In genomic region chr11:73312806-73313403, GRCh38 we compare ENCODE assay signal across 9 cellular contexts. TPM values are rescaled to one million over a fixed set of nuclear protein-coding genes. Genes with fewer than 3 reads are reported as not detected.
A peak's percentile ranks its signal among the peaks of the same experiment; 100 is the strongest.
DNase-seq lines count a peak whose midpoint lies in the region; ATAC-seq and TF ChIP-seq lines count a peak whose summit lies in the region.
"Had no signal": no experiment of that assay in that cellular context is flagged by ENCODE, and none has a peak within 500 bp of the region (broad histone marks: within the 10 kb centered on the region; RNA-seq: fewer than 3 reads in every experiment).

No MANE protein-coding gene starts in this region.

- DNase-seq in HFFc6 (peak; percentile 42), cardiac fibroblast (ENCODE audit: low read depth in 2 of 2) (no peak), lung (ENCODE audit: low spot score) (no peak), GM13977 (ENCODE audit: low spot score) (no peak), GM10266 (ENCODE audit: extremely low spot score) (no peak), NCI-H345 (lab: John Stamatoyannopoulos, UW) (no peak)

- H3K27ac ChIP-seq in lung (ENCODE audit: low read depth in 1 of 2, low read length in 1 of 2), result peak overlapping the region; percentile 62 to 81
- H3K27ac ChIP-seq in subcutaneous abdominal adipose tissue (ENCODE audit: low read depth, low read length), result peak overlapping the region; percentile 72
- H3K27ac ChIP-seq: epithelial cell of prostate had no signal

- H3K36me3 ChIP-seq in lung (ENCODE audit: control insufficient read depth in 2 of 2, insufficient read depth in 2 of 2, low read length in 2 of 2) (no peaks in the 10 kb centered on the region), subcutaneous abdominal adipose tissue (ENCODE audit: control insufficient read depth in 5 of 5, insufficient read depth in 5 of 5, low read length in 5 of 5) (peaks cover 0 to 3% (median 0%) of the 10 kb centered on the region in 5 donors)

- no peaks in the 10 kb centered on the region for H3K9me3 Mint-ChIP-seq in HFFc6

- H3K27me3 ChIP-seq in lung (ENCODE audit: control insufficient read depth, insufficient read depth) (no peaks in the 10 kb centered on the region), subcutaneous abdominal adipose tissue (ENCODE audit: control insufficient read depth in 5 of 5, insufficient read depth in 4 of 5, low read length in 5 of 5) (no peaks in the 10 kb centered on the region)

- peaks cover 7% of the 10 kb centered on the region for H3K27me3 Mint-ChIP-seq in HFFc6 (ENCODE audit: insufficient read depth)

- peaks cover 76% of the 10 kb centered on the region for H3K4me1 Mint-ChIP-seq in HFFc6 (ENCODE audit: low read depth)

- H3K4me1 ChIP-seq in lung (ENCODE audit: control insufficient read depth in 2 of 2, insufficient read depth in 2 of 2, low read length in 2 of 2), result peaks cover 20 to 48% of the 10 kb centered on the region in 2 donors
- H3K4me1 ChIP-seq in subcutaneous abdominal adipose tissue (ENCODE audit: control insufficient read depth in 5 of 5, insufficient read depth in 5 of 5, low read length in 5 of 5), result peaks cover 18 to 99% (median 92%) of the 10 kb centered on the region in 5 donors

- 54 to 63% methylated on average over 7 of the region's 7 CpGs for whole genome bisulfite sequencing in lung, 2 donors

- ATAC-seq in lung (ENCODE audit: insufficient read depth, low FRiP score) (no peak), HG02623 (IDR thresholded peaks at IDR 0.05; ENCODE audit: unreplicated experiment) (no peak)

- TF ChIP-seq CTCF in HFFc6 (IDR thresholded peaks at IDR 0.05) (no peak), cardiac fibroblast (IDR thresholded peaks at IDR 0.05; ENCODE audit: low read depth, low read length) (no peak), lung (IDR thresholded peaks at IDR 0.05; ENCODE audit: control extremely low read depth, extremely low read depth) (no peak), GM13977 (IDR thresholded peaks at IDR 0.05; ENCODE audit: extremely low read depth, insufficient read depth, missing control alignments) (no peak), GM10266 (IDR thresholded peaks at IDR 0.05; ENCODE audit: control insufficient read depth, insufficient read depth, low read depth, missing control alignments) (no peak)

- H3K4me3 ChIP-seq in cardiac fibroblast (replicated peaks in 1 of 2; ENCODE audit: low read depth in 2 of 2, low read length in 2 of 2) (peak overlapping the region; percentile 44 to 67), lung (peak overlapping the region; percentile 12), subcutaneous abdominal adipose tissue (ENCODE audit: low read depth in 1 of 5, low read length in 5 of 5) (peak overlapping the region; percentile 10 to 82 (median 74))

- in situ Hi-C loops in GM13977 (cut with MboI; ENCODE audit: low pct_unique_long_range_greater_than_20kb, low sequenced_read_pairs, unreplicated experiment), result no loop called here

- peak overlapping the region; percentile 14 to 73 (median 49) for H3K9ac ChIP-seq in subcutaneous abdominal adipose tissue (ENCODE audit: low read length in 5 of 5)

- peak overlapping the region; percentile 85 for H3K27ac Mint-ChIP-seq in HFFc6

- no peaks in the 10 kb centered on the region for H3K9me3 ChIP-seq in lung (ENCODE audit: control insufficient read depth in 2 of 2, insufficient read depth in 1 of 2, low read length in 1 of 2)
- H3K9me3 ChIP-seq in subcutaneous abdominal adipose tissue (ENCODE audit: control insufficient read depth in 5 of 5, low read length in 5 of 5), result no peaks in the 10 kb centered on the region

- peak overlapping the region; percentile 91 for H3K4me3 Mint-ChIP-seq in HFFc6

- peaks cover 51% of the 10 kb centered on the region for H3K36me3 Mint-ChIP-seq in HFFc6 (ENCODE audit: low read depth)

RNA-seq across cellular contexts. Expression of gene ARHGEF17, which starts 4.8 kb away (rescaled TPM):
- 100 to 1,000 TPM in 2 of 6 experiments, 10 to 100 TPM in 4; 84.6 to 112 (median 92.1) TPM for total RNA-seq in HFFc6 (2021; fragmentation: NEBNext Ultra II Directional; extraction: Animal tissue kit (Norgen Biotek cat#: 25700))
- total RNA-seq in lung, result 10 to 100 TPM; 67.6 to 74.6 TPM
- polyA plus RNA-seq in lung, result 10 to 100 TPM; 27.9 to 39.4 TPM

RNA-seq across cellular contexts. Expression of gene P2RY6, which starts 40.8 kb away (rescaled TPM):
- 1 to 10 TPM in 4 of 6 experiments, under 1 TPM in 2; 0.54 to 2.4 (median 1.9) TPM for total RNA-seq in HFFc6 (2021; fragmentation: NEBNext Ultra II Directional; extraction: Animal tissue kit (Norgen Biotek cat#: 25700))
- 1 to 10 TPM; 3.1 to 4.2 TPM for total RNA-seq in lung
- 10 to 100 TPM in 1 of 2 donors, 1 to 10 TPM in 1; 3.0 to 13.0 TPM for polyA plus RNA-seq in lung

Comparison
In these comparisons a context has a peak if more than half of its experiments do, and no peak if none do; other contexts are left out.
1. H3K4me3 ChIP-seq: peak in every context shown above with its lines; median percentile 74 in subcutaneous abdominal adipose tissue; 56 in cardiac fibroblast; 12 in lung.